21 cellular contexts compared by ENCODE assay signal in genomic region chr3:32991781-32992180, GRCh38. TPM values are rescaled to one million over a fixed set of nuclear protein-coding genes. Genes with fewer than 3 reads are reported as not detected.
DNase-seq lines count a peak whose midpoint lies in the region; ATAC-seq and TF ChIP-seq lines count a peak whose summit lies in the region.
"Had no signal": no experiment of that assay in that cellular context is flagged by ENCODE, and none has a peak within 500 bp of the region (broad histone marks: within the 10 kb centered on the region; RNA-seq: fewer than 3 reads in every experiment).

No MANE protein-coding gene starts in this region.

- DNase-seq in activated T-cell treated with anti-CD3 and anti-CD28 coated beads, Interleukin-2, amount 50 U/mL, for 4 hours: no peak
- DNase-seq in activated T-cell treated with anti-CD3 and anti-CD28 coated beads, Interleukin-2, amount 50 U/mL, for 1 hour: no peak
- no peak for DNase-seq in T-helper 17 cell
- DNase-seq in activated naive CD8-positive, alpha-beta T cell treated with anti-CD3 and anti-CD28 coated beads, Interleukin-2, amount 50 U/mL, for 24 hours: no peak
- DNase-seq in WTC11 (ENCODE audit: low spot score): no peak
- DNase-seq: C1 segment of cervical spinal cord, COR-L47, GF-D8, HFFc6, KBM-7, MV-4-11, NCI-H1417, NCI-H2029, NCI-H2171, NCI-H774, PC-3 had no signal

- H3K4me1 Mint-ChIP-seq in activated T-cell treated with anti-CD3 and anti-CD28 coated beads, Interleukin-2, amount 50 U/mL, for 4 hours (ENCODE audit: low read depth): peaks cover 61% of the 10 kb centered on the region
- H3K4me1 Mint-ChIP-seq in T-helper 17 cell (peaks cover 51% of the 10 kb centered on the region), WTC11 (peaks cover 2% of the 10 kb centered on the region)
- H3K4me1 Mint-ChIP-seq in activated naive CD8-positive, alpha-beta T cell treated with anti-CD3 and anti-CD28 coated beads, Interleukin-2, amount 50 U/mL, for 24 hours: peaks cover 65% of the 10 kb centered on the region
- H3K4me1 Mint-ChIP-seq in stimulated activated memory B cell treated with anti-CD40 and anti-IgM and Interleukin-4, amounts not matched to agents 10 μg/mL and 1 μg/mL and 100 μg/mL, for 72 hours: peaks cover 31% of the 10 kb centered on the region

- ATAC-seq in activated T-cell treated with anti-CD3 and anti-CD28 coated beads, Interleukin-2, amount 50 U/mL, for 4 hours: no peak
- ATAC-seq in T-helper 17 cell (no peak), WTC11 (no peak), GM18517 (IDR thresholded peaks at IDR 0.05; ENCODE audit: unreplicated experiment) (no peak)
- ATAC-seq in activated naive CD8-positive, alpha-beta T cell treated with anti-CD3 and anti-CD28 coated beads, Interleukin-2, amount 50 U/mL, for 24 hours: no peak
- ATAC-seq in stimulated activated memory B cell treated with anti-CD40 and anti-IgM and Interleukin-4, amounts not matched to agents 10 μg/mL and 1 μg/mL and 100 μg/mL, for 72 hours: no peak
- ATAC-seq: PC-3 had no signal

- H3K27ac Mint-ChIP-seq in T-helper 17 cell (peak overlapping the region; percentile 97), WTC11 (no peak overlapping the region)
- H3K27ac Mint-ChIP-seq in activated naive CD8-positive, alpha-beta T cell treated with anti-CD3 and anti-CD28 coated beads, Interleukin-2, amount 50 U/mL, for 24 hours: peak overlapping the region; percentile 96
- peak overlapping the region; percentile 80 for H3K27ac Mint-ChIP-seq in stimulated activated memory B cell treated with anti-CD40 and anti-IgM and Interleukin-4, amounts not matched to agents 10 μg/mL and 1 μg/mL and 100 μg/mL, for 72 hours
- H3K27ac Mint-ChIP-seq: HFFc6 had no signal

- H3K27me3 Mint-ChIP-seq in activated T-cell treated with anti-CD3 and anti-CD28 coated beads, Interleukin-2, amount 50 U/mL, for 4 hours (ENCODE audit: low read depth): no peaks in the 10 kb centered on the region
- no peaks in the 10 kb centered on the region for H3K27me3 Mint-ChIP-seq in T-helper 17 cell
- no peaks in the 10 kb centered on the region for H3K27me3 Mint-ChIP-seq in activated naive CD8-positive, alpha-beta T cell treated with anti-CD3 and anti-CD28 coated beads, Interleukin-2, amount 50 U/mL, for 24 hours
- H3K27me3 Mint-ChIP-seq in stimulated activated memory B cell treated with anti-CD40 and anti-IgM and Interleukin-4, amounts not matched to agents 10 μg/mL and 1 μg/mL and 100 μg/mL, for 72 hours: no peaks in the 10 kb centered on the region
- no peaks in the 10 kb centered on the region; the same call in 1 of the 2 replicates for H3K27me3 Mint-ChIP-seq in WTC11 (ENCODE audit: low read depth)

- POLR2A ChIA-PET in WTC11 (lab: Charles Lee): no interaction called here

- CTCF ChIA-PET in WTC11 (lab: Charles Lee): interaction anchor here (1.2 kb wide), 1 partner anchor 14 kb away, joined by 3 read pairs; no protein-coding TSS in a partner anchor

- H3K9me3 ChIP-seq in T-helper 17 cell (ENCODE audit: control insufficient read depth, low read length, poor library complexity, severe bottlenecking): no peaks in the 10 kb centered on the region

- no peaks in the 10 kb centered on the region for H3K9me3 Mint-ChIP-seq in activated T-cell treated with anti-CD3 and anti-CD28 coated beads, Interleukin-2, amount 50 U/mL, for 4 hours
- H3K9me3 Mint-ChIP-seq in activated naive CD8-positive, alpha-beta T cell treated with anti-CD3 and anti-CD28 coated beads, Interleukin-2, amount 50 U/mL, for 24 hours: no peaks in the 10 kb centered on the region
- H3K9me3 Mint-ChIP-seq in stimulated activated memory B cell treated with anti-CD40 and anti-IgM and Interleukin-4, amounts not matched to agents 10 μg/mL and 1 μg/mL and 100 μg/mL, for 72 hours: no peaks in the 10 kb centered on the region
- peaks cover 3% of the 10 kb centered on the region; the same call in 1 of the 2 replicates for H3K9me3 Mint-ChIP-seq in WTC11
- H3K9me3 Mint-ChIP-seq: HFFc6 had no signal

- H3K36me3 Mint-ChIP-seq in activated T-cell treated with anti-CD3 and anti-CD28 coated beads, Interleukin-2, amount 50 U/mL, for 4 hours (ENCODE audit: insufficient read depth): peaks cover 11% of the 10 kb centered on the region
- no peaks in the 10 kb centered on the region for H3K36me3 Mint-ChIP-seq in T-helper 17 cell (ENCODE audit: low read depth)
- H3K36me3 Mint-ChIP-seq in activated naive CD8-positive, alpha-beta T cell treated with anti-CD3 and anti-CD28 coated beads, Interleukin-2, amount 50 U/mL, for 24 hours (ENCODE audit: low read depth): peaks cover 21% of the 10 kb centered on the region
- H3K36me3 Mint-ChIP-seq in stimulated activated memory B cell treated with anti-CD40 and anti-IgM and Interleukin-4, amounts not matched to agents 10 μg/mL and 1 μg/mL and 100 μg/mL, for 72 hours: peaks cover 18% of the 10 kb centered on the region
- no peaks in the 10 kb centered on the region for H3K36me3 Mint-ChIP-seq in WTC11

- TF ChIP-seq CTCF in WTC11 (IDR thresholded peaks at IDR 0.05): no peak

- H3K4me3 Mint-ChIP-seq in activated T-cell treated with anti-CD3 and anti-CD28 coated beads, Interleukin-2, amount 50 U/mL, for 4 hours: peak overlapping the region; percentile 66
- no peak overlapping the region for H3K4me3 Mint-ChIP-seq in T-helper 17 cell
- H3K4me3 Mint-ChIP-seq in activated naive CD8-positive, alpha-beta T cell treated with anti-CD3 and anti-CD28 coated beads, Interleukin-2, amount 50 U/mL, for 24 hours: peak overlapping the region; percentile 64
- H3K4me3 Mint-ChIP-seq in stimulated activated memory B cell treated with anti-CD40 and anti-IgM and Interleukin-4, amounts not matched to agents 10 μg/mL and 1 μg/mL and 100 μg/mL, for 72 hours: no peak overlapping the region
- H3K4me3 Mint-ChIP-seq in WTC11: no peak overlapping the region
- H3K4me3 Mint-ChIP-seq: HFFc6 had no signal

TF ChIP-seq in WTC11, 78 proteins besides CTCF, POLR2A, EP300 and RAD21 (continues in another document):
- TF ChIP-seq PREB (CRISPR knock-in tag; IDR thresholded peaks at IDR 0.05; ENCODE audit: borderline replicate concordance) (no peak), FOXK1 (CRISPR knock-in tag; IDR thresholded peaks at IDR 0.05) (no peak), CBFB (CRISPR knock-in tag; IDR thresholded peaks at IDR 0.05; ENCODE audit: low read depth) (no peak), GRHL2 (CRISPR knock-in tag; IDR thresholded peaks at IDR 0.05; ENCODE audit: insufficient replicate concordance, severe bottlenecking) (no peak), ZNF281 (CRISPR knock-in tag; IDR thresholded peaks at IDR 0.05) (no peak), MYBL2 (CRISPR knock-in tag; IDR thresholded peaks at IDR 0.05) (no peak), FOXJ3 (CRISPR knock-in tag; IDR thresholded peaks at IDR 0.05; ENCODE audit: borderline replicate concordance) (no peak), E2F4 (CRISPR knock-in tag; IDR thresholded peaks at IDR 0.05; ENCODE audit: borderline replicate concordance, low read depth) (no peak), JUN (CRISPR knock-in tag; IDR thresholded peaks at IDR 0.05) (no peak), SP1 (CRISPR knock-in tag; conservative IDR thresholded peaks at IDR 0.05) (no peak), NR3C1 (CRISPR knock-in tag; conservative IDR thresholded peaks at IDR 0.05; ENCODE audit: low read depth) (no peak)

RNA-seq across cellular contexts. Expression of gene CCR4, which starts 40.3 kb away (rescaled TPM):
- total RNA-seq in activated T-cell treated with anti-CD3 and anti-CD28 coated beads, Interleukin-2, amount 50 U/mL, for 4 hours: 100 to 1,000 TPM in 1 of 3 donors, 10 to 100 TPM in 2; 65.3 to 131 (median 86.3) TPM
- total RNA-seq in T-helper 17 cell (100 to 1,000 TPM; 117 to 149 TPM), WTC11 (2021) (0.11 to 0.22 TPM (median 0.11 TPM) in 3 replicates)
- total RNA-seq: A673, Daoy, HFFc6, NCI-H460 had no signal

Comparison
In these comparisons a context has a peak if more than half of its experiments do, and no peak if none do; other contexts are left out.
1. H3K4me3 Mint-ChIP-seq: peak in activated T-cell treated with anti-CD3 and anti-CD28 coated beads, Interleukin-2, amount 50 U/mL, for 4 hours (single experiment) and activated naive CD8-positive, alpha-beta T cell treated with anti-CD3 and anti-CD28 coated beads, Interleukin-2, amount 50 U/mL, for 24 hours (single experiment); none in T-helper 17 cell (single experiment), stimulated activated memory B cell treated with anti-CD40 and anti-IgM and Interleukin-4, amounts not matched to agents 10 μg/mL and 1 μg/mL and 100 μg/mL, for 72 hours (single experiment) and WTC11 (single experiment).
2. RNA of gene CCR4, which starts 40.3 kb away (total RNA-seq): 117 to 149 TPM in T-helper 17 cell and 65.3 to 131 TPM in activated T-cell treated with anti-CD3 and anti-CD28 coated beads, Interleukin-2, amount 50 U/mL, for 4 hours; 0.11 to 0.22 TPM in WTC11; every median in the first group is over 10 times any median in the second.